ENCODE assay signal across 16 cellular contexts in genomic region chr2:219445220-219445631, GRCh38. TPM values are rescaled to one million over a fixed set of nuclear protein-coding genes. Genes with fewer than 3 reads are reported as not detected.
DNase-seq lines count a peak whose midpoint lies in the region; ATAC-seq and TF ChIP-seq lines count a peak whose summit lies in the region.
"Had no signal": no experiment of that assay in that cellular context is flagged by ENCODE, and none has a peak within 500 bp of the region (broad histone marks: within the 10 kb centered on the region; RNA-seq: fewer than 3 reads in every experiment).

No MANE protein-coding gene starts in this region.

- H3K36me3 ChIP-seq in uterus, result no peaks in the 10 kb centered on the region
- no peaks in the 10 kb centered on the region for H3K36me3 ChIP-seq in mesendoderm (ENCODE audit: control insufficient read depth, insufficient read depth, low read length)

- no peak overlapping the region for H3K9ac ChIP-seq in mesendoderm (ENCODE audit: low read length)
- H3K9ac ChIP-seq: parathyroid adenoma had no signal

- no peaks in the 10 kb centered on the region for H3K79me1 ChIP-seq in mesendoderm (ENCODE audit: low read length)

- no peak overlapping the region for H2BK120ac ChIP-seq in mesendoderm (ENCODE audit: low read depth, low read length)

- H3K27me3 Mint-ChIP-seq in nephron (ENCODE audit: low read depth), result peaks cover 12% of the 10 kb centered on the region

- H3K4me3 ChIP-seq in coronary artery (peak overlapping the region; percentile 83), uterus (peak overlapping the region; percentile 18 to 24), mesendoderm (ENCODE audit: low read length) (no peak overlapping the region)
- H3K4me3 ChIP-seq: PC-9 had no signal

- peaks cover 4% of the 10 kb centered on the region for H3K36me3 Mint-ChIP-seq in nephron (ENCODE audit: low read depth)

- no peak overlapping the region for H3K23ac ChIP-seq in mesendoderm (ENCODE audit: low read length)

- no peak overlapping the region for H2BK5ac ChIP-seq in mesendoderm (ENCODE audit: low read length)

- no peak overlapping the region for H3K56ac ChIP-seq in mesendoderm (ENCODE audit: low read length)

- WGBS in mesendoderm (ENCODE audit: extremely low coverage, insufficient coverage, low lambda C conversion rate), result no CpG with 5 or more reads among the region's 5 CpGs

- H3K4me3 Mint-ChIP-seq in nephron, result peak overlapping the region; percentile 64 to 81 (median 79)

- H3K79me2 ChIP-seq in mesendoderm (ENCODE audit: control insufficient read depth, insufficient read depth, low read length), result no peaks in the 10 kb centered on the region
- H3K79me2 ChIP-seq: parathyroid adenoma had no signal

- H3K9me3 ChIP-seq in uterus, result no peaks in the 10 kb centered on the region

- intact Hi-C loops in cardiac septum (cut with DNase I), result no loop called here
- intact Hi-C loops in left cardiac atrium (cut with DNase I), result no loop called here
- intact Hi-C loops in uterus (cut with DNase I; ENCODE audit: low total_unique reads), result no loop called here

- peaks cover 60% of the 10 kb centered on the region for H3K4me1 Mint-ChIP-seq in nephron

- H3K4ac ChIP-seq in mesendoderm (ENCODE audit: low read depth, low read length), result no peak overlapping the region

- TF ChIP-seq POLR2A in uterus (IDR thresholded peaks at IDR 0.05), result no peak

- H3K27ac ChIP-seq in coronary artery, result peak overlapping the region; percentile 98 to 99
- H3K27ac ChIP-seq in uterus, result peak overlapping the region; percentile 97 to 98
- no peak overlapping the region for H3K27ac ChIP-seq in mesendoderm (ENCODE audit: low read depth, low read length)
- H3K27ac ChIP-seq: parathyroid adenoma, PC-9 had no signal

- no peak overlapping the region for H4K8ac ChIP-seq in mesendoderm (ENCODE audit: low read depth, low read length)

- no peak overlapping the region for H4K5ac ChIP-seq in mesendoderm (ENCODE audit: low read length)

- H3K4me1 ChIP-seq in uterus (peaks cover 3 to 18% of the 10 kb centered on the region in 2 donors), mesendoderm (ENCODE audit: control insufficient read depth, low read depth, low read length) (no peaks in the 10 kb centered on the region)

- no peak overlapping the region for H3K4me2 ChIP-seq in mesendoderm (ENCODE audit: low read length)
- H3K4me2 ChIP-seq: PC-9 had no signal

- no peak for TF ChIP-seq CTCF in coronary artery (IDR thresholded peaks at IDR 0.05)
- no peak for TF ChIP-seq CTCF in nephron (IDR thresholded peaks at IDR 0.05; ENCODE audit: unreplicated experiment in 3 of 3)
- no peak for TF ChIP-seq CTCF in uterus (IDR thresholded peaks at IDR 0.05)

- no peak for ATAC-seq in left cardiac atrium

- H3K27ac Mint-ChIP-seq in nephron, result peak overlapping the region; percentile 41 to 74 (median 65)

- no peaks in the 10 kb centered on the region for H3K27me3 ChIP-seq in uterus
- peaks cover 5% of the 10 kb centered on the region for H3K27me3 ChIP-seq in mesendoderm (ENCODE audit: insufficient read depth, low read length, poor library complexity)

- no peak overlapping the region for H2BK15ac ChIP-seq in mesendoderm (replicated peaks; ENCODE audit: low read depth)

- H3K18ac ChIP-seq in mesendoderm (ENCODE audit: low read length), result no peak overlapping the region

- no peaks in the 10 kb centered on the region for H3K9me3 Mint-ChIP-seq in nephron

- peak; percentile 39 for DNase-seq in cardiac septum (ENCODE audit: low spot score)
- DNase-seq in left cardiac atrium, result no peak
- no peak for DNase-seq in coronary artery (ENCODE audit: low spot score)
- DNase-seq in uterus, result no peak
- DNase-seq in COR-L47 (lab: John Stamatoyannopoulos, UW), result no peak
- DNase-seq in mesenteric fat pad (ENCODE audit: low spot score), result no peak
- no peak for DNase-seq in mesendoderm
- DNase-seq: activated CD8-positive, alpha-beta memory T cell treated with anti-CD3 and anti-CD28 coated beads for 24 hours; KBM-7; NCI-H510A treated with DMSO at 0.1 percent for 48 hours; PC-9; SW 1271 had no signal

- no peak overlapping the region for H2AK5ac ChIP-seq in mesendoderm (ENCODE audit: low read length)

RNA-seq across cellular contexts. Expression of gene SPEG, which starts 10.6 kb away (rescaled TPM):
- total RNA-seq in cardiac septum, result 199 TPM
- total RNA-seq in left cardiac atrium, result 10 to 100 TPM; 94.6 to 94.9 TPM
- 100 to 1,000 TPM in 1 of 4 donors, 10 to 100 TPM in 3; 22.9 to 318 (median 36.1) TPM for total RNA-seq in uterus
- total RNA-seq in mesenteric fat pad, result 4.7 TPM
- polyA plus RNA-seq in mesendoderm (2013, experiment 1 of 2), result 6.7 TPM
- polyA plus RNA-seq in mesendoderm (2013, experiment 2 of 2), result 6.4 TPM

RNA-seq across cellular contexts. Expression of gene DES, which starts 27.0 kb away (rescaled TPM):
- 21,230 TPM for total RNA-seq in cardiac septum
- total RNA-seq in left cardiac atrium, result 1,000 to 10,000 TPM; 5,895 to 7,519 TPM
- 1,000 to 10,000 TPM in 2 of 4 donors, 100 to 1,000 TPM in 2; 578 to 3,551 (median 1,628) TPM for total RNA-seq in uterus
- total RNA-seq in mesenteric fat pad, result 62.5 TPM
- polyA plus RNA-seq in mesendoderm (2013, experiment 1 of 2), result 3.5 TPM
- 3.2 TPM for polyA plus RNA-seq in mesendoderm (2013, experiment 2 of 2)
- total RNA-seq: dermis microvascular lymphatic vessel endothelial cell, G401, PC-9 had no signal

RNA-seq across cellular contexts. Expression of gene GMPPA, which starts 53.5 kb away (rescaled TPM):
- total RNA-seq in cardiac septum, result 22.6 TPM
- 10 to 100 TPM; 29.0 to 30.0 TPM for total RNA-seq in left cardiac atrium
- 10 to 100 TPM; 14.1 to 39.5 (median 27.6) TPM for total RNA-seq in uterus
- 32.4 TPM for total RNA-seq in mesenteric fat pad
- polyA plus RNA-seq in mesendoderm (2013, experiment 1 of 2), result 20.4 TPM
- polyA plus RNA-seq in mesendoderm (2013, experiment 2 of 2), result 20.2 TPM

RNA-seq across cellular contexts. Expression of gene DNPEP, which starts 57.5 kb away (rescaled TPM):
- total RNA-seq in cardiac septum, result 47.2 TPM
- total RNA-seq in left cardiac atrium, result 10 to 100 TPM; 52.6 to 70.5 TPM
- 10 to 100 TPM; 35.9 to 93.7 (median 47.5) TPM for total RNA-seq in uterus
- 78.6 TPM for total RNA-seq in mesenteric fat pad
- polyA plus RNA-seq in mesendoderm (2013, experiment 1 of 2), result 49.5 TPM
- 50.4 TPM for polyA plus RNA-seq in mesendoderm (2013, experiment 2 of 2)
